In the genomic region with DNA sequence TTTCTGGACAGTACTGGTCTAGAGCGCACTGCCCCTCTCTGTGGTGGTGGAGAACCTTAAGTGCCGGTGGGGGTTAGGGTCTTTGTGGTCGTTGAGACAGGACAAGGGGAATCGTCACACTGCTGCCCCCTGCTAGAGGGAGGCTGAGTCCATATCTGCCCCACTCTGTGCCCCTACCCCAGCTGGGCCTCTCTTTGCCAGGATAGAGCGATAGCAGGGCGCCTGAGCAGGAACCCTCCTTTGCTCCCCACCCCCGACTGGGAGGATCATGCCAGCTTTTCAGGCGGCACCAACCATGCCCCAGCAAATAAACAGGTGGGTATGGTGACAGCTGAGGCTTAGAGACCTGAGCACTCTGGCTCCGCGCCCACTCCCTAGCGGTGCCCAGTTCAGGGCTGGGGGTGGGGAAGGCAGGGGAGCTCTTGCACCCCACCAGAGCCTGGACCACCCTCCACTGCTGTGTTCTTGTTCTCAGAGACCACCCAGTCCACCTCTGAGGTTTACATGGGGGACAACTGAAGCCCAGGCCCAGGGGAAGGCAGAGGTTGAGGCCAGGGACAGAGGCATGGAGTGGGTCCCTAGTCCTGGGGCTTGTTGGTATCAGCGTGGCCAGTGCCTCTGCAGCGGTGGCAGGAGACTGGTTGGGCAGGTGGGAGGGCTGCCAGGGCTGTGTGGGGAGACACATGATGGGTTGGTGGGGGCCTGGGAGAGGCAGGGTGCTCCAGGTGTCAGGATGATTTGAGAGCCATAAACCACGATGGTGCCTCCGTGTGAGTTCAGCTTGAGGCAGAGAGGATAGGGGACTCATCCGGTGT, we compare ENCODE assay signal across 1 cellular context.
TF ChIP-seq lines count a peak whose summit lies in the region.

No MANE protein-coding gene starts in this region.

TF ChIP-seq in HEK293, 187 proteins besides CTCF, POLR2A, EP300 and RAD21 (continued from another document):
- no peak for TF ChIP-seq ZFP3 (tag by site-specific recombination; IDR thresholded peaks at IDR 0.05; ENCODE audit: low read depth)
- no peak for TF ChIP-seq IKZF3 (tag by site-specific recombination; IDR thresholded peaks at IDR 0.05)
- TF ChIP-seq ZBTB20 (tag by site-specific recombination; IDR thresholded peaks at IDR 0.05): no peak
- TF ChIP-seq, protein P1, sequence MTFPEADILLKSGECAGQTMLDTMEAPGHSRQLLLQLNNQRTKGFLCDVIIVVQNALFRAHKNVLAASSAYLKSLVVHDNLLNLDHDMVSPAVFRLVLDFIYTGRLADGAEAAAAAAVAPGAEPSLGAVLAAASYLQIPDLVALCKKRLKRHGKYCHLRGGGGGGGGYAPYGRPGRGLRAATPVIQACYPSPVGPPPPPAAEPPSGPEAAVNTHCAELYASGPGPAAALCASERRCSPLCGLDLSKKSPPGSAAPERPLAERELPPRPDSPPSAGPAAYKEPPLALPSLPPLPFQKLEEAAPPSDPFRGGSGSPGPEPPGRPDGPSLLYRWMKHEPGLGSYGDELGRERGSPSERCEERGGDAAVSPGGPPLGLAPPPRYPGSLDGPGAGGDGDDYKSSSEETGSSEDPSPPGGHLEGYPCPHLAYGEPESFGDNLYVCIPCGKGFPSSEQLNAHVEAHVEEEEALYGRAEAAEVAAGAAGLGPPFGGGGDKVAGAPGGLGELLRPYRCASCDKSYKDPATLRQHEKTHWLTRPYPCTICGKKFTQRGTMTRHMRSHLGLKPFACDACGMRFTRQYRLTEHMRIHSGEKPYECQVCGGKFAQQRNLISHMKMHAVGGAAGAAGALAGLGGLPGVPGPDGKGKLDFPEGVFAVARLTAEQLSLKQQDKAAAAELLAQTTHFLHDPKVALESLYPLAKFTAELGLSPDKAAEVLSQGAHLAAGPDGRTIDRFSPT (tag by site-specific recombination; IDR thresholded peaks at IDR 0.05): no peak
